7 cellular contexts compared by ENCODE assay signal in genomic region chr9:129482521-129483466, GRCh38.
DNase-seq lines count a peak whose midpoint lies in the region; ATAC-seq and TF ChIP-seq lines count a peak whose summit lies in the region.

No MANE protein-coding gene starts in this region.

- TF ChIP-seq CTCF in GM13976 (IDR thresholded peaks at IDR 0.05; ENCODE audit: borderline replicate concordance, control extremely low read depth, extremely low read depth, insufficient read depth, missing control alignments) (no peak), transverse colon (IDR thresholded peaks at IDR 0.05) (no peak)

- ATAC-seq in HG03175 (IDR thresholded peaks at IDR 0.05; ENCODE audit: unreplicated experiment) = no peak

- H3K27me3 ChIP-seq in muscle layer of duodenum (ENCODE audit: low read depth, low read length) = no peaks in the 10 kb centered on the region
- H3K27me3 ChIP-seq in transverse colon = no peaks in the 10 kb centered on the region

- no peaks in the 10 kb centered on the region for H3K9me3 ChIP-seq in muscle layer of duodenum (ENCODE audit: control insufficient read depth in 1 of 2, low read length in 2 of 2)
- no peaks in the 10 kb centered on the region for H3K9me3 ChIP-seq in transverse colon

- no peak for TF ChIP-seq EP300 in transverse colon (IDR thresholded peaks at IDR 0.05; ENCODE audit: low read depth)

- no peaks in the 10 kb centered on the region for H3K27me3 Mint-ChIP-seq in activated T-helper 2 cell treated with anti-CD3 and anti-CD28 coated beads, Interferon-gamma antibody, Interleukin-2, Interleukin-4, amounts not matched to agents 10 μg/mL and 5 μg/mL and 100 μg/mL, durations not matched to agents 14 hours and 24 hours and 36 hours (ENCODE audit: low read depth)

- H3K9me3 Mint-ChIP-seq in activated T-helper 2 cell treated with anti-CD3 and anti-CD28 coated beads, Interferon-gamma antibody, Interleukin-2, Interleukin-4, amounts not matched to agents 10 μg/mL and 5 μg/mL and 100 μg/mL, durations not matched to agents 14 hours and 24 hours and 36 hours = no peaks in the 10 kb centered on the region

- H3K27ac ChIP-seq in muscle layer of duodenum (ENCODE audit: low read length) (peak overlapping the region; percentile 98), transverse colon (peak overlapping the region; percentile 97 to 100 (median 99))

- peak overlapping the region; percentile 57 for H3K4me3 Mint-ChIP-seq in activated T-helper 2 cell treated with anti-CD3 and anti-CD28 coated beads, Interferon-gamma antibody, Interleukin-2, Interleukin-4, amounts not matched to agents 10 μg/mL and 5 μg/mL and 100 μg/mL, durations not matched to agents 14 hours and 24 hours and 36 hours (ENCODE audit: low read depth)

- TF ChIP-seq POLR2A in transverse colon (IDR thresholded peaks at IDR 0.05) = peak; percentile 32

- H3K36me3 Mint-ChIP-seq in activated T-helper 2 cell treated with anti-CD3 and anti-CD28 coated beads, Interferon-gamma antibody, Interleukin-2, Interleukin-4, amounts not matched to agents 10 μg/mL and 5 μg/mL and 100 μg/mL, durations not matched to agents 14 hours and 24 hours and 36 hours (ENCODE audit: low read depth) = no peaks in the 10 kb centered on the region

- 9% methylated on average over 85 of the region's 97 CpGs; no CpG with 5 or more reads in 1 of the 2 donors for WGBS in transverse colon (ENCODE audit: low coverage in 1 of 2), 2 donors

- peaks cover 28% of the 10 kb centered on the region for H3K4me1 Mint-ChIP-seq in activated T-helper 2 cell treated with anti-CD3 and anti-CD28 coated beads, Interferon-gamma antibody, Interleukin-2, Interleukin-4, amounts not matched to agents 10 μg/mL and 5 μg/mL and 100 μg/mL, durations not matched to agents 14 hours and 24 hours and 36 hours (ENCODE audit: low read depth)

- intact Hi-C loops in activated T-helper 2 cell treated with anti-CD3 and anti-CD28 coated beads, Interferon-gamma antibody, Interleukin-2, Interleukin-4, amounts not matched to agents 10 μg/mL and 5 μg/mL and 100 μg/mL, durations not matched to agents 14 hours and 24 hours and 36 hours (cut with micrococcal nuclease) = loop anchor here (10.0 kb wide), 1 partner anchor 142 kb away; the partner anchor contains the start of genes C9orf50 and NTMT1
- intact Hi-C loops in transverse colon (cut with DNase I; ENCODE audit: low total_unique reads) = loop anchor here (10.0 kb wide), 1 partner anchor 308 kb away; the partner anchor contains the start of gene IER5L

- H3K4me3 ChIP-seq in muscle layer of duodenum (ENCODE audit: low read depth in 1 of 2, low read length in 2 of 2) (peak overlapping the region; percentile 44 to 57), transverse colon (peak overlapping the region; percentile 47 to 88 (median 58))

- H3K4me1 ChIP-seq in muscle layer of duodenum (ENCODE audit: control insufficient read depth in 1 of 2, insufficient read depth in 2 of 2, low read length in 2 of 2) (peaks cover 39 to 41% of the 10 kb centered on the region in 2 donors), transverse colon (peaks cover 47 to 70% (median 50%) of the 10 kb centered on the region in 4 donors)

- DNase-seq in GM13976 (ENCODE audit: low spot score) (peak; percentile 58), NCI-H2196 (lab: John Stamatoyannopoulos, UW; ENCODE audit: unreplicated experiment) (peak; percentile 85), fibroblast of peridontal ligament (ENCODE audit: extremely low read depth) (peak; percentile 90), transverse colon (peak; percentile 85)
- no peak for DNase-seq in activated T-helper 2 cell treated with anti-CD3 and anti-CD28 coated beads, Interferon-gamma antibody, Interleukin-2, Interleukin-4, amounts not matched to agents 10 μg/mL and 5 μg/mL and 100 μg/mL, durations not matched to agents 14 hours and 24 hours and 36 hours (ENCODE audit: low spot score)

- H3K36me3 ChIP-seq in muscle layer of duodenum (ENCODE audit: control insufficient read depth in 1 of 2, insufficient read depth in 2 of 2, low read length in 2 of 2) (peaks cover 0 to 12% of the 10 kb centered on the region in 2 donors), transverse colon (no peaks in the 10 kb centered on the region)

- in situ Hi-C loops in GM13976 (cut with MboI; ENCODE audit: low sequenced_read_pairs, unreplicated experiment) (no loop called here), transverse colon (cut with MboI; ENCODE audit: low pct_ligation_motif_present in 1 of 4, low pct_unique_long_range_greater_than_20kb in 1 of 4, low sequenced_read_pairs in 3 of 4) (no loop called here)

- peak overlapping the region; percentile 52 for H3K27ac Mint-ChIP-seq in activated T-helper 2 cell treated with anti-CD3 and anti-CD28 coated beads, Interferon-gamma antibody, Interleukin-2, Interleukin-4, amounts not matched to agents 10 μg/mL and 5 μg/mL and 100 μg/mL, durations not matched to agents 14 hours and 24 hours and 36 hours
